8 cellular contexts compared by ENCODE assay signal in genomic region chr17:15261063-15261817, GRCh38. TPM values are rescaled to one million over a fixed set of nuclear protein-coding genes. Genes with fewer than 3 reads are reported as not detected.
DNase-seq lines count a peak whose midpoint lies in the region; ATAC-seq and TF ChIP-seq lines count a peak whose summit lies in the region.

No MANE protein-coding gene starts in this region.

- no peak for TF ChIP-seq POLR2A in prostate gland (IDR thresholded peaks at IDR 0.05)
- TF ChIP-seq POLR2A in GM18505 (IDR thresholded peaks at IDR 0.05; ENCODE audit: borderline replicate concordance, extremely low read depth, insufficient read depth, insufficient read length), result no peak

- H3K4me1 ChIP-seq in HUES48 (ENCODE audit: control insufficient read depth, insufficient read depth, low read length) (peaks cover 16% of the 10 kb centered on the region; the same call in 1 of the 2 replicates), prostate gland (replicated peaks) (peaks cover 8% of the 10 kb centered on the region)

- no peak for ATAC-seq in GM18505 (IDR thresholded peaks at IDR 0.05; ENCODE audit: unreplicated experiment)

- DNase-seq in AG20443 (ENCODE audit: low spot score) (peak; percentile 50), anterior cingulate cortex (lab: John Stamatoyannopoulos, UW) (peak in 46 of 58 donors; percentile 29 to 83 (median 62)), hippocampal formation (lab: John Stamatoyannopoulos, UW) (peak; percentile 49 to 68), prostate gland (ENCODE audit: low spot score) (no peak), HT-29 (ENCODE audit: low spot score) (no peak), NCI-H82 (lab: John Stamatoyannopoulos, UW) (no peak)

- WGBS in prostate gland, result 6% methylated on average over 39 of the region's 40 CpGs

- no peak for TF ChIP-seq CTCF in prostate gland (IDR thresholded peaks at IDR 0.05)

- no peak overlapping the region for H3K27ac ChIP-seq in HUES48 (ENCODE audit: low read depth, low read length)
- H3K27ac ChIP-seq in prostate gland, result peak overlapping the region; percentile 79 to 83

- no peak overlapping the region for H3K9ac ChIP-seq in HUES48 (ENCODE audit: low read depth, low read length)

- H3K36me3 ChIP-seq in HUES48 (ENCODE audit: control insufficient read depth, insufficient read depth, low read length) (no peaks in the 10 kb centered on the region), prostate gland (no peaks in the 10 kb centered on the region)

- H3K4me3 ChIP-seq in HUES48 (ENCODE audit: low read depth, low read length) (peak overlapping the region; percentile 72), prostate gland (peak overlapping the region; percentile 41 to 42)

- peaks cover 85% of the 10 kb centered on the region for H3K27me3 ChIP-seq in HUES48 (ENCODE audit: control insufficient read depth, insufficient read depth, low read length)
- no peaks in the 10 kb centered on the region for H3K27me3 ChIP-seq in prostate gland (replicated peaks; ENCODE audit: insufficient read depth)

- intact Hi-C loops in prostate gland (cut with DNase I), result loop anchor here (1.0 to 5.0 kb wide), 3 partner anchors 91 to 241 kb away; no protein-coding TSS in a partner anchor

- H3K9me3 ChIP-seq in HUES48 (ENCODE audit: control insufficient read depth, insufficient read depth, low read length) (no peaks in the 10 kb centered on the region), prostate gland (no peaks in the 10 kb centered on the region)

RNA-seq across cellular contexts. Expression of gene PMP22, which starts 3.9 kb away (rescaled TPM):
- total RNA-seq in prostate gland, result 10 to 100 TPM; 22.5 to 76.1 TPM
- not detected in 2 replicates for total RNA-seq in HT-29 (2014; rRNA removed; shearing (Covaris generic))

Comparison
In these comparisons a context has a peak if more than half of its experiments do, and no peak if none do; other contexts are left out.
1. DNase-seq: peak in AG20443 (single experiment), anterior cingulate cortex (46 of 58) and hippocampal formation (2 of 2); none in prostate gland (single experiment), HT-29 (single experiment) and NCI-H82 (single experiment).
2. RNA of gene PMP22, which starts 3.9 kb away (total RNA-seq): 22.5 to 76.1 TPM in prostate gland; not detected in HT-29; every median in the first group is over 10 times any median in the second.